Comparison of ENCODE assay signal across 26 cellular contexts in genomic region chrX:31543565-31544125, GRCh38.
"Had no signal": no experiment of that assay in that cellular context is flagged by ENCODE, and none has a peak within 500 bp of the region (broad histone marks: within the 10 kb centered on the region; RNA-seq: fewer than 3 reads in every experiment).

No MANE protein-coding gene starts in this region.

- H3K9me3 ChIP-seq: heart right ventricle, lower lobe of right lung, right lobe of liver, suprapubic skin, transverse colon, upper lobe of right lung, uterus had no signal

- H3K4me3 ChIP-seq: heart right ventricle, lower lobe of right lung, neural progenitor cell, right lobe of liver, suprapubic skin, transverse colon, upper lobe of right lung, uterus had no signal

- H3K27ac Mint-ChIP-seq: naive thymus-derived CD4-positive, alpha-beta T cell; nephron; neural progenitor cell; progenitor cell of endocrine pancreas; stimulated activated naive B cell treated with anti-CD40 and anti-IgM and Interleukin-4, amounts not matched to agents 10 μg/mL and 1 μg/mL and 100 μg/mL, for 72 hours; stimulated activated naive CD8-positive, alpha-beta T cell treated with anti-CD3 and anti-CD28 coated beads, Interleukin-15, amount 100 ng/mL, for 72 hours had no signal

- H3K9me3 Mint-ChIP-seq: stimulated activated naive CD8-positive, alpha-beta T cell treated with anti-CD3 and anti-CD28 coated beads, Interleukin-15, amount 100 ng/mL, for 72 hours had no signal

- H3K36me3 ChIP-seq: heart right ventricle, lower lobe of right lung, neural progenitor cell, right lobe of liver, suprapubic skin, transverse colon, upper lobe of right lung, uterus had no signal

- H3K79me2 ChIP-seq: parathyroid adenoma had no signal

- FAIRE-seq: small intestine had no signal

- H2AFZ ChIP-seq: neural progenitor cell, parathyroid adenoma had no signal

- H3K27me3 ChIP-seq: heart right ventricle, neural progenitor cell, right lobe of liver, suprapubic skin, transverse colon, upper lobe of right lung, uterus had no signal

- H3K36me3 Mint-ChIP-seq: naive thymus-derived CD4-positive, alpha-beta T cell; stimulated activated naive B cell treated with anti-CD40 and anti-IgM and Interleukin-4, amounts not matched to agents 10 μg/mL and 1 μg/mL and 100 μg/mL, for 72 hours had no signal

- H3K4me1 ChIP-seq: heart right ventricle, lower lobe of right lung, neural progenitor cell, parathyroid adenoma, right lobe of liver, suprapubic skin, transverse colon, upper lobe of right lung, uterus had no signal

- H3K4me2 ChIP-seq: neural progenitor cell had no signal

- H3K27ac ChIP-seq: heart right ventricle, lower lobe of right lung, neural progenitor cell, parathyroid adenoma, right lobe of liver, suprapubic skin, transverse colon, upper lobe of right lung, uterus had no signal

- ATAC-seq: heart right ventricle; left colon; left ventricle myocardium superior; naive thymus-derived CD4-positive, alpha-beta T cell; right lobe of liver; stimulated activated naive B cell treated with anti-CD40 and anti-IgM and Interleukin-4, amounts not matched to agents 10 μg/mL and 1 μg/mL and 100 μg/mL, for 72 hours; stimulated activated naive CD8-positive, alpha-beta T cell treated with anti-CD3 and anti-CD28 coated beads, Interleukin-15, amount 100 ng/mL, for 72 hours; upper lobe of right lung had no signal

- H3K9ac ChIP-seq: neural progenitor cell, parathyroid adenoma had no signal

- DNase-seq: cortex of kidney; effector CD4-positive, alpha-beta T cell; foreskin melanocyte; glutamatergic neuron; heart right ventricle; hippocampal formation; islet precursor cell; kidney glomerular epithelial cell; left colon; left ventricle myocardium superior; lower lobe of right lung; naive thymus-derived CD4-positive, alpha-beta T cell; right lobe of liver; small intestine; stimulated activated CD4-positive, alpha-beta T cell treated with anti-CD3 and anti-CD28 coated beads, Interleukin-15, amount 100 ng/mL, for 24 hours; stimulated activated CD4-positive, alpha-beta T cell treated with anti-CD3 and anti-CD28 coated beads, Interleukin-2, amount 100 ng/mL, for 48 hours; stimulated activated naive B cell treated with anti-CD40 and anti-IgM and Interleukin-4, amounts not matched to agents 10 μg/mL and 1 μg/mL and 100 μg/mL, for 72 hours; stimulated activated naive CD8-positive, alpha-beta T cell treated with anti-CD3 and anti-CD28 coated beads, Interleukin-15, amount 100 ng/mL, for 72 hours; transverse colon; upper lobe of right lung; uterus had no signal
